16 cellular contexts compared by ENCODE assay signal in genomic region chr10:21021231-21021630, GRCh38.
DNase-seq lines count a peak whose midpoint lies in the region; ATAC-seq and TF ChIP-seq lines count a peak whose summit lies in the region.
"Had no signal": no experiment of that assay in that cellular context is flagged by ENCODE, and none has a peak within 500 bp of the region (broad histone marks: within the 10 kb centered on the region; RNA-seq: fewer than 3 reads in every experiment).

No MANE protein-coding gene starts in this region.

- no peak for TF ChIP-seq POLR2A in GM18505 (IDR thresholded peaks at IDR 0.05; ENCODE audit: borderline replicate concordance, extremely low read depth, insufficient read depth, insufficient read length)

- no peak overlapping the region for H3K4me3 Mint-ChIP-seq in progenitor cell of endocrine pancreas (ENCODE audit: low read depth)
- no peak overlapping the region for H3K4me3 Mint-ChIP-seq in stimulated activated naive CD8-positive, alpha-beta T cell treated with anti-CD3 and anti-CD28 coated beads, Interleukin-15, amount 100 ng/mL, for 72 hours
- H3K4me3 Mint-ChIP-seq: CD14-positive monocyte; CD4-positive, CD25-positive, alpha-beta regulatory T cell; CD8-positive, alpha-beta T cell had no signal

- H3K9me3 ChIP-seq in right cardiac atrium (ENCODE audit: control insufficient read depth, low read length), result no peaks in the 10 kb centered on the region
- no peaks in the 10 kb centered on the region for H3K9me3 ChIP-seq in right atrium auricular region
- H3K9me3 ChIP-seq: BE2C, BLaER1, Caco-2 had no signal

- H3K36me3 ChIP-seq in right atrium auricular region, result no peaks in the 10 kb centered on the region
- H3K36me3 ChIP-seq: BE2C, BLaER1 had no signal

- DNase-seq in Right ventricle myocardium superior, result no peak
- DNase-seq in left cardiac atrium, result no peak
- DNase-seq in right cardiac atrium, result no peak
- DNase-seq in right atrium auricular region (ENCODE audit: low spot score), result no peak
- no peak for DNase-seq in progenitor cell of endocrine pancreas (ENCODE audit: low spot score, unreplicated experiment)
- DNase-seq in stimulated activated naive CD8-positive, alpha-beta T cell treated with anti-CD3 and anti-CD28 coated beads, Interleukin-15, amount 100 ng/mL, for 72 hours, result no peak
- DNase-seq: C1 segment of cervical spinal cord; CD8-positive, alpha-beta T cell; DMS79 treated with DMSO at 0.1 percent for 48 hours; GF-D8 had no signal

- H3K4me1 ChIP-seq in right cardiac atrium (ENCODE audit: control insufficient read depth, insufficient read depth, low read length) (no peaks in the 10 kb centered on the region), right atrium auricular region (no peaks in the 10 kb centered on the region)
- H3K4me1 ChIP-seq: BE2C, BLaER1, Caco-2 had no signal

- no peaks in the 10 kb centered on the region for H3K27me3 Mint-ChIP-seq in progenitor cell of endocrine pancreas
- no peaks in the 10 kb centered on the region for H3K27me3 Mint-ChIP-seq in stimulated activated naive CD8-positive, alpha-beta T cell treated with anti-CD3 and anti-CD28 coated beads, Interleukin-15, amount 100 ng/mL, for 72 hours
- H3K27me3 Mint-ChIP-seq: CD4-positive, CD25-positive, alpha-beta regulatory T cell had no signal

- peak; percentile 57 for ATAC-seq in Right ventricle myocardium superior (ENCODE audit: poor library complexity)
- no peak for ATAC-seq in left cardiac atrium
- ATAC-seq in right cardiac atrium, result peak; percentile 51 to 66
- no peak for ATAC-seq in stimulated activated naive CD8-positive, alpha-beta T cell treated with anti-CD3 and anti-CD28 coated beads, Interleukin-15, amount 100 ng/mL, for 72 hours
- no peak for ATAC-seq in GM18505 (IDR thresholded peaks at IDR 0.05; ENCODE audit: unreplicated experiment)
- ATAC-seq: CD8-positive, alpha-beta T cell had no signal

- intact Hi-C loops in Right ventricle myocardium superior (cut with DNase I) (no loop called here), left cardiac atrium (cut with DNase I) (no loop called here), right cardiac atrium (cut with DNase I) (no loop called here)

- no peak overlapping the region for H3K27ac ChIP-seq in right cardiac atrium (ENCODE audit: low read length)
- no peak overlapping the region for H3K27ac ChIP-seq in right atrium auricular region
- H3K27ac ChIP-seq: BLaER1 had no signal

- H3K4me3 ChIP-seq in right cardiac atrium (ENCODE audit: low read length) (no peak overlapping the region), right atrium auricular region (no peak overlapping the region)
- H3K4me3 ChIP-seq: BLaER1 had no signal

- peaks cover 2% of the 10 kb centered on the region for H3K36me3 Mint-ChIP-seq in progenitor cell of endocrine pancreas (ENCODE audit: insufficient read depth)
- H3K36me3 Mint-ChIP-seq: CD8-positive, alpha-beta T cell had no signal

- 76% methylated on average over 6 of the region's 6 CpGs for WGBS in right cardiac atrium

- H3K4me1 Mint-ChIP-seq in progenitor cell of endocrine pancreas (ENCODE audit: low read depth), result peaks cover 3% of the 10 kb centered on the region
- no peaks in the 10 kb centered on the region for H3K4me1 Mint-ChIP-seq in stimulated activated naive CD8-positive, alpha-beta T cell treated with anti-CD3 and anti-CD28 coated beads, Interleukin-15, amount 100 ng/mL, for 72 hours

- H3K27me3 ChIP-seq in right cardiac atrium (ENCODE audit: control insufficient read depth, insufficient read depth), result no peaks in the 10 kb centered on the region
- H3K27me3 ChIP-seq in right atrium auricular region, result no peaks in the 10 kb centered on the region
- H3K27me3 ChIP-seq: BE2C, BLaER1 had no signal

- TF ChIP-seq CTCF in right atrium auricular region (IDR thresholded peaks at IDR 0.05) (no peak), progenitor cell of endocrine pancreas (IDR thresholded peaks at IDR 0.05; ENCODE audit: unreplicated experiment) (no peak)

- H3K9me3 Mint-ChIP-seq in progenitor cell of endocrine pancreas (ENCODE audit: low read depth), result no peaks in the 10 kb centered on the region
- H3K9me3 Mint-ChIP-seq in stimulated activated naive CD8-positive, alpha-beta T cell treated with anti-CD3 and anti-CD28 coated beads, Interleukin-15, amount 100 ng/mL, for 72 hours, result peaks cover 15 to 18% of the 10 kb centered on the region in 2 donors

- H3K27ac Mint-ChIP-seq in progenitor cell of endocrine pancreas, result peak overlapping the region; percentile 30
- H3K27ac Mint-ChIP-seq in stimulated activated naive CD8-positive, alpha-beta T cell treated with anti-CD3 and anti-CD28 coated beads, Interleukin-15, amount 100 ng/mL, for 72 hours, result no peak overlapping the region
- H3K27ac Mint-ChIP-seq: CD14-positive monocyte; CD4-positive, CD25-positive, alpha-beta regulatory T cell; CD8-positive, alpha-beta T cell had no signal

Comparison
In these comparisons a context has a peak if more than half of its experiments do, and no peak if none do; other contexts are left out.
1. ATAC-seq: peak in Right ventricle myocardium superior (single experiment) and right cardiac atrium (2 of 2); none in left cardiac atrium (0 of 2), stimulated activated naive CD8-positive, alpha-beta T cell treated with anti-CD3 and anti-CD28 coated beads, Interleukin-15, amount 100 ng/mL, for 72 hours (single experiment) and GM18505 (single experiment).